Comparison of ENCODE assay signal across 9 cellular contexts in the genomic region with DNA sequence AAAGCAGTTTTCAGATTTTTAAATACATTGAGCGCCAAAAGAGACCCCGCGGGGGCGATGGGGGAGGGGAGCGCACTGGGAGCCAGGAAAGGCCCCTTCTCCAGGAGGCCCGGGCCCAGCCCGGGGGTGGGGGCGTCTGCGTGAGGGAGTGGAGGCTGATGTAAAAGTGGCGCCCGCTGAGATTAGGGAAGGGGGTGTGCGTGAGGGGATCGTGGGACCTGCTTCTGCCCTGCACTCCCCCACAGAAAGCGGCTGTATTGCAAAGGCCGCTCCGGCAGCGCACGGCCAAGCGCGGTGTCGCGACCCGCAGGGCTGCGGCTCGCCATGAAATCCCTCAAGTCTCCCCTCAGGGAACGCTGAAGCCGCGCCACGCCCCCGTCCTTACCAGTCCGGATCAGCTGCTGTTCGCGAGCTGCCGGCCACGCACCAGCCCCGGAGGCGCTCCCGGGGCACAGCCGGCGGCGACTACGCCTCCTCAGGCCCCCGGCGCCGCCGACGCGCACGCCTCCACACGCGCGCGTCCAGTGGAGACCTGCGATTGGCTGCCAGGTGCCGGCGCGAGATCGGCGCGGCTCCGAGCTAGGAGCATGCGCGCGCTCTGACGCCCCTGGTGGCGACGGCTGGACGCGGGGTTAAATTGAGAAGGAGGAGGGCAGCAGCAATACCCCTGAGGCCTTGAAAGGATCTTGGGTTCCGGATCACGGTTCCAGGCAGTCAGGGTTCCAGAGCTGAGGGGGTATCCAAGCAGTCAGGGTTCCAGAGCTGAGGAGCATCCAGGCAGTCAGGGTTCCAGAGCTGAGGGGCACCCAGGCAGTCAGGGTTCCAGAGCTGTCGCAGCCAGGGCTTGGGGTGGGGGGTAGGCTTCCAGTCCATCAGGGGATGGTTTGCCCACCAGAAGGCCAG. TPM values are rescaled to one million over a fixed set of nuclear protein-coding genes. Genes with fewer than 3 reads are reported as not detected.
A peak's percentile ranks its signal among the peaks of the same experiment; 100 is the strongest.
DNase-seq lines count a peak whose midpoint lies in the region; FAIRE-seq and TF ChIP-seq lines count a peak whose summit lies in the region.
"Had no signal": no experiment of that assay in that cellular context is flagged by ENCODE, and none has a peak within 500 bp of the region (broad histone marks: within the 10 kb centered on the region; RNA-seq: fewer than 3 reads in every experiment).

A gene with protein sequence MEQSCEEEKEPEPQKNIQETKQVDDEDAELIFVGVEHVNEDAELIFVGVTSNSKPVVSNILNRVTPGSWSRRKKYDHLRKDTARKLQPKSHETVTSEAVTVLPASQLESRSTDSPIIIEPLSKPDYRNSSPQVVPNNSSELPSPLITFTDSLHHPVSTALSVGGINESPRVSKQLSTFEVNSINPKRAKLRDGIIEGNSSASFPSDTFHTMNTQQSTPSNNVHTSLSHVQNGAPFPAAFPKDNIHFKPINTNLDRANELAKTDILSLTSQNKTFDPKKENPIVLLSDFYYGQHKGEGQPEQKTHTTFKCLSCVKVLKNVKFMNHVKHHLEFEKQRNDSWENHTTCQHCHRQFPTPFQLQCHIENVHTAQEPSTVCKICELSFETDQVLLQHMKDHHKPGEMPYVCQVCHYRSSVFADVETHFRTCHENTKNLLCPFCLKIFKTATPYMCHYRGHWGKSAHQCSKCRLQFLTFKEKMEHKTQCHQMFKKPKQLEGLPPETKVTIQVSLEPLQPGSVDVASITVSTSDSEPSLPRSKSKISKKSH (minus strand): TSS at position 469 of the 903 bp plus-strand sequence. CDS start 19,344 bp downstream, outside the sequence.

- peaks cover 36% of the 10 kb centered on the region for H3K36me3 ChIP-seq in HUES64 (ENCODE audit: insufficient read depth, low read length)
- no peaks in the 10 kb centered on the region for H3K36me3 ChIP-seq in testis (ENCODE audit: low read depth, missing control alignments)

- H3K27ac ChIP-seq in HUES64 (ENCODE audit: low read depth, low read length) (no peak within 1 kb of the TSS), RWPE1 (peak within 1 kb of the TSS; percentile 22), testis (peak within 1 kb of the TSS; percentile 71 to 83)

- CTCF ChIA-PET in RWPE1 (lab: Yijun Ruan, JAX): interaction anchor here (0.7 to 1.6 kb wide), 3 partner anchors 12 to 42 kb away, joined by 3 to 9 read pairs (median 5); no protein-coding TSS in a partner anchor

- H3K27me3 ChIP-seq in HUES64 (ENCODE audit: insufficient read depth, low read length) (peaks cover 30% of the 10 kb centered on the region), testis (no peaks in the 10 kb centered on the region)

- H3K4me1 ChIP-seq in HUES64 (ENCODE audit: insufficient read depth, low read length) (no peaks in the 10 kb centered on the region), testis (no peaks in the 10 kb centered on the region)

- peak within 1 kb of the TSS; percentile 94 for H3K4me3 ChIP-seq in HUES64 (ENCODE audit: low read length)
- peak within 1 kb of the TSS; percentile 75 to 82 for H3K4me3 ChIP-seq in testis

- DNase-seq in COLO829 (ENCODE audit: low spot score) (peak; percentile 70), GM20000 (ENCODE audit: low spot score) (peak; percentile 93), RWPE1 (ENCODE audit: low spot score) (peak; percentile 43), frontal cortex (ENCODE audit: low spot score in 2 of 2) (peak; percentile 56 to 69), occipital lobe (lab: John Stamatoyannopoulos, UW) (peak; percentile 80), testis (peak; percentile 89)
- DNase-seq in activated effector memory CD4-positive, alpha-beta T cell treated with Interleukin-2 at 50 U/mL for 16 hours: peak; percentile 76

- no peak for TF ChIP-seq POLR2A in testis (IDR thresholded peaks at IDR 0.05)

- TF ChIP-seq CTCF in GM20000 (IDR thresholded peaks at IDR 0.05; ENCODE audit: extremely low read depth, missing control alignments) (peak; percentile 72), RWPE1 (conservative IDR thresholded peaks at IDR 0.05; ENCODE audit: low read depth) (peak; percentile 82), testis (IDR thresholded peaks at IDR 0.05) (peak; percentile 68 to 73 (median 72))

- H3K9me3 ChIP-seq in HUES64 (ENCODE audit: insufficient read depth, low read depth, low read length) (peaks cover 17% of the 10 kb centered on the region), testis (no peaks in the 10 kb centered on the region)

- peak within 1 kb of the TSS; percentile 80 for H3K9ac ChIP-seq in HUES64 (ENCODE audit: low read depth, low read length)

- intact Hi-C loops in testis (cut with DNase I; ENCODE audit: low total_unique reads): no loop called here

- POLR2A ChIA-PET in RWPE1 (lab: Yijun Ruan, JAX; ENCODE audit: low non-redundant PET): no interaction called here

- 2% methylated on average over 72 of the region's 72 CpGs for WGBS in HUES64
- WGBS in testis, 2 donors: 2 to 3% methylated on average over 48 to 55 of the region's 72 CpGs

- no peak for FAIRE-seq in frontal cortex (lab: Jason Lieb, UNC)
- FAIRE-seq: islet of Langerhans had no signal

RNA-seq across cellular contexts. Expression of the gene that starts here (rescaled TPM):
- polyA plus RNA-seq in HUES64 (2013, experiment 1 of 2): 6.1 TPM
- polyA plus RNA-seq in HUES64 (2013, experiment 2 of 2): 6.8 TPM
- 4.1 TPM for total RNA-seq in frontal cortex
- 3.7 TPM for total RNA-seq in occipital lobe
- total RNA-seq in testis: 10 to 100 TPM; 51.2 to 73.3 TPM
- polyA plus RNA-seq in testis (ENCODE audit: insufficient read depth, low read depth, low replicate concordance): 22.8 TPM

Comparison
In these comparisons a context has a peak if more than half of its experiments do, and no peak if none do; other contexts are left out.
1. RNA of the gene that starts here (total RNA-seq): 51.2 to 73.3 TPM in testis; 4.1 TPM in frontal cortex (single experiment) and 3.7 TPM in occipital lobe (single experiment); every median in the first group is over 10 times any median in the second.
2. DNase-seq: peak in every context shown above with its lines; median percentile 93 in GM20000; 89 in testis; 80 in occipital lobe; 76 in activated effector memory CD4-positive, alpha-beta T cell treated with Interleukin-2 at 50 U/mL for 16 hours; 70 in COLO829; 62 in frontal cortex; 43 in RWPE1.
3. Peak in every context shown above with its lines, with median percentiles within 50 percentile points of each other: CTCF ChIP-seq.